Comparison of ENCODE assay signal across 1 cellular context in the genomic region with DNA sequence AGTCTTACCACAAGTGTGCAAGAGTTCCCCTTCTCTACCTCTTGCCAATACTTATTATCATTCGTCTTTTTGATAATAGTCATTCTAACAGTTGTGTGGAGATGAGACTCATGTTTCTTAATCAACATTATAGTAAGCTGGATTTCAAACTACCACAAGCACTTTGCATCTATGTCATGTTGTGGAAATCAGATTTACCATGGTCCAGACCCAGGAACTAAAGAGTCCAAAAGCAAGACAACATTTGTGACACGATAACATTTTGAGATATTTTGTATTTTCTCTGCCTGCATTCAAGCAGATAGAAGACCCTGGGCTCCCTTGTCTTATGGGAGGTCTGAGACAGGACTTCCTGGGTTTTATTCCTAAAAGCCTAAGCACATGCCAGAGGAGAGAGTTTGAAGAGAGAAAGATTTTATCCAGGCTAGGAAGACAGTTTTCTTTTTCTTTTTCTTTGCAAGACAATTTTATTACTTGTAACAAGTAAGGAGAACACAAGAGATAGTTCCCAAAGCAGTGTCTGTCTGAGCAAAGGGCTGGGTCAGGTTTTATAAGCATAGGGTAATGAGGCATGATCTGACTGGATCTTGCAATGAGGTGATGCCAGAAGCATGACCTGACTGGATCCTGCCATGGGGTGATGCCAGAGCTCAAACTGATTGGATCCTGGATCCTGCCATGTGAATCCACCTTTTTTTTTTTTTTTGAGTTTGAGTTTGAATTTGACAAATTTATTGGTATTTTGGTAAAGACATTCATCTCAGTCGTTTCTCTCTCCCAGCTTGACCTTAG.
TF ChIP-seq lines count a peak whose summit lies in the region.

No MANE protein-coding gene starts in this region.

TF ChIP-seq in K562, 482 proteins besides CTCF, POLR2A, EP300 and RAD21 (continued from another document and continues in another):
- TF ChIP-seq UBTF (IDR thresholded peaks at IDR 0.05; ENCODE audit: borderline replicate concordance in 1 of 2, low read depth in 2 of 2, low read length in 2 of 2) (no peak), U2AF2 (optimal IDR thresholded peaks at IDR 0.05; ENCODE audit: low read depth, low read length) (no peak), ZNF644 (tag; IDR thresholded peaks at IDR 0.05; ENCODE audit: low read depth) (no peak), ZBTB40 (IDR thresholded peaks at IDR 0.05) (peak; percentile 78), ZBTB40 (CRISPR knock-in tag; IDR thresholded peaks at IDR 0.05) (no peak), THRB (CRISPR knock-in tag; conservative IDR thresholded peaks at IDR 0.05) (peak; percentile 91), NFE2 (IDR thresholded peaks at IDR 0.05; ENCODE audit: low read depth) (no peak), ZNF212 (CRISPR knock-in tag; IDR thresholded peaks at IDR 0.05) (no peak), TSC22D4 (tag; IDR thresholded peaks at IDR 0.05) (no peak), BRD4 (IDR thresholded peaks at IDR 0.05) (no peak; the same call in 1 of the 2 replicates), ETV6 (IDR thresholded peaks at IDR 0.05; ENCODE audit: borderline replicate concordance in 1 of 2, low read depth in 2 of 2, low read length in 1 of 2) (no peak), ETV6 (CRISPR knock-in tag; IDR thresholded peaks at IDR 0.05; ENCODE audit: borderline replicate concordance) (no peak), SRF (CRISPR knock-in tag; IDR thresholded peaks at IDR 0.05) (peak in 1 of 2 experiments; percentile 81; a peak in 2 of 4 replicates), MCM5 (IDR thresholded peaks at IDR 0.05; ENCODE audit: low read depth) (no peak), KLF6 (CRISPR knock-in tag; IDR thresholded peaks at IDR 0.05; ENCODE audit: borderline replicate concordance) (no peak), FOSL1 (tag; conservative IDR thresholded peaks at IDR 0.05) (peak; percentile 51), POU5F1 (IDR thresholded peaks at IDR 0.05; ENCODE audit: borderline replicate concordance, low read depth, low read length, partially characterized antibody) (no peak), ZNF507 (tag; conservative IDR thresholded peaks at IDR 0.05) (no peak), RBM34 (IDR thresholded peaks at IDR 0.05; ENCODE audit: borderline replicate concordance, insufficient read depth, low read length) (no peak), ZNF165 (CRISPR knock-in tag; IDR thresholded peaks at IDR 0.05; ENCODE audit: borderline replicate concordance) (no peak), JUNB (CRISPR knock-in tag; conservative IDR thresholded peaks at IDR 0.05) (no peak), L3MBTL2 (IDR thresholded peaks at IDR 0.05) (no peak), ZNF655 (CRISPR knock-in tag; IDR thresholded peaks at IDR 0.05) (peak; percentile 86; the same call in 1 of the 2 replicates), HMGXB4 (CRISPR knock-in tag; IDR thresholded peaks at IDR 0.05) (no peak), KAT2B (IDR thresholded peaks at IDR 0.05; ENCODE audit: low read depth, low read length) (no peak), ZZZ3 (IDR thresholded peaks at IDR 0.05) (no peak), ZKSCAN3 (CRISPR knock-in tag; IDR thresholded peaks at IDR 0.05) (no peak), KAT7 (CRISPR knock-in tag; IDR thresholded peaks at IDR 0.05; ENCODE audit: borderline replicate concordance) (no peak), NONO (IDR thresholded peaks at IDR 0.05; ENCODE audit: low read depth in 2 of 2, low read length in 1 of 2) (no peak), CHD1 (IDR thresholded peaks at IDR 0.05; ENCODE audit: low read length) (no peak), NFXL1 (CRISPR knock-in tag; IDR thresholded peaks at IDR 0.05) (peak; percentile 63; the same call in 1 of the 2 replicates), CEBPB (tag; IDR thresholded peaks at IDR 0.05) (no peak), ZNF277 (CRISPR knock-in tag; IDR thresholded peaks at IDR 0.05; ENCODE audit: borderline replicate concordance) (no peak)
- TF ChIP-seq, protein P1, sequence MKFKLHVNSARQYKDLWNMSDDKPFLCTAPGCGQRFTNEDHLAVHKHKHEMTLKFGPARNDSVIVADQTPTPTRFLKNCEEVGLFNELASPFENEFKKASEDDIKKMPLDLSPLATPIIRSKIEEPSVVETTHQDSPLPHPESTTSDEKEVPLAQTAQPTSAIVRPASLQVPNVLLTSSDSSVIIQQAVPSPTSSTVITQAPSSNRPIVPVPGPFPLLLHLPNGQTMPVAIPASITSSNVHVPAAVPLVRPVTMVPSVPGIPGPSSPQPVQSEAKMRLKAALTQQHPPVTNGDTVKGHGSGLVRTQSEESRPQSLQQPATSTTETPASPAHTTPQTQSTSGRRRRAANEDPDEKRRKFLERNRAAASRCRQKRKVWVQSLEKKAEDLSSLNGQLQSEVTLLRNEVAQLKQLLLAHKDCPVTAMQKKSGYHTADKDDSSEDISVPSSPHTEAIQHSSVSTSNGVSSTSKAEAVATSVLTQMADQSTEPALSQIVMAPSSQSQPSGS (CRISPR knock-in tag; IDR thresholded peaks at IDR 0.05): no peak
- TF ChIP-seq, protein P2, sequence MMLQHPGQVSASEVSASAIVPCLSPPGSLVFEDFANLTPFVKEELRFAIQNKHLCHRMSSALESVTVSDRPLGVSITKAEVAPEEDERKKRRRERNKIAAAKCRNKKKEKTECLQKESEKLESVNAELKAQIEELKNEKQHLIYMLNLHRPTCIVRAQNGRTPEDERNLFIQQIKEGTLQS (IDR thresholded peaks at IDR 0.05): no peak
- TF ChIP-seq, protein P2 (CRISPR knock-in tag; conservative IDR thresholded peaks at IDR 0.05): no peak
- TF ChIP-seq, protein P3, sequence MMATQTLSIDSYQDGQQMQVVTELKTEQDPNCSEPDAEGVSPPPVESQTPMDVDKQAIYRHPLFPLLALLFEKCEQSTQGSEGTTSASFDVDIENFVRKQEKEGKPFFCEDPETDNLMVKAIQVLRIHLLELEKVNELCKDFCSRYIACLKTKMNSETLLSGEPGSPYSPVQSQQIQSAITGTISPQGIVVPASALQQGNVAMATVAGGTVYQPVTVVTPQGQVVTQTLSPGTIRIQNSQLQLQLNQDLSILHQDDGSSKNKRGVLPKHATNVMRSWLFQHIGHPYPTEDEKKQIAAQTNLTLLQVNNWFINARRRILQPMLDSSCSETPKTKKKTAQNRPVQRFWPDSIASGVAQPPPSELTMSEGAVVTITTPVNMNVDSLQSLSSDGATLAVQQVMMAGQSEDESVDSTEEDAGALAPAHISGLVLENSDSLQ (IDR thresholded peaks at IDR 0.05): no peak
